In the genomic region with DNA sequence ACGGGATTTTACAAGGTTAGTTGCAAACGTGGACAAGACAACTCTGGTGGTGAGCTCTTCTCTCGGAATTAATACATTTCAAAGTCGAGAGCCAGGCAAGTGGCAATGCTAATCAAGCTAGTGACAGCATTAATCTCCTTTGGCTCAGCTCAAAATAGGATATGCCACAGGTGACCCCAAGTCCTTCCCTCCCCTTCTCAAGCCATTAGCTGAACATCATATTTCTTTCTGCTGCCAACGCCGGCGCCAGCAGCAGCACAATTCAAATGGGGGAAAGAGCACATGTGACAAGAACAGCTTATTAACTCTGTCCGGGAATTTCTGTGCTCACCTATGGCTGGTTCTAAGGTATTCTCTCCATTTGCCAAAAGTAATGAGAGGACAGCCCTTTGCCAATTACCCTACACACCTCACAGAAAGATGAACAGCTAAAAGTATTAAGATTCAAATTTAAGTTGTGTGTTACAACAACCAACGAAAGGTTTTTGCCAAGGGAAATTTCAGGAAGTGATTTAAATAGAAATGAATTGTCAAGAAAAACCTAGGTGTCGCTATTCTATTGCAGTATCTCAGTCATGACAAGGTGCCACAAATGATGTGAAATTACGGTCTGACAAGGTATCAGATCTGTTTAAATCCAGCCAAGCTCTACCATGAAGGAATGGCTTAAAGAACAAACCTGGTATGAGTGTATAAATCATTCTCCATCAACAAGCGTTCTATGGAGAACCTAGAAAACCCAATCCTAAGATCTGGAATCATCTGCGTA, we compare ENCODE assay signal across 17 cellular contexts.
"Had no signal": no experiment of that assay in that cellular context is flagged by ENCODE, and none has a peak within 500 bp of the region (broad histone marks: within the 10 kb centered on the region; RNA-seq: fewer than 3 reads in every experiment).

No MANE protein-coding gene starts in this region.

- H3K36me3 ChIP-seq: neutrophil, tibial artery had no signal

- DNase-seq: activated CD4-positive, alpha-beta T cell treated with anti-CD3 and anti-CD28 coated beads, Interleukin-2, amount 50 U/mL, for 1 hour; activated T-cell treated with anti-CD3 and anti-CD28 coated beads for 4 hours; amniotic stem cell; endodermal cell; immature natural killer cell; left cardiac atrium; midbrain; right cardiac atrium; small intestine; tibial artery had no signal

- H3K4me1 ChIP-seq: tibial artery had no signal

- ATAC-seq: left cardiac atrium, right cardiac atrium had no signal

- H3K27me3 Mint-ChIP-seq: dendritic cell treated with granulocyte-macrophage colony-stimulating factor and Interleukin-4, amounts not matched to agents 40 ng/mL and 50 ng/mL, for 4 days had no signal

- H3K36me3 Mint-ChIP-seq: activated naive CD4-positive, alpha-beta T cell treated with anti-CD3 and anti-CD28 coated beads, Interleukin-2, amount 50 U/mL, for 24 hours; brain; immature natural killer cell had no signal

- H3K9me3 ChIP-seq: neutrophil, tibial artery had no signal

- H3K27me3 ChIP-seq: neutrophil, tibial artery had no signal

- H3K27ac Mint-ChIP-seq: activated naive CD4-positive, alpha-beta T cell treated with anti-CD3 and anti-CD28 coated beads, Interleukin-2, amount 50 U/mL, for 24 hours; dendritic cell treated with granulocyte-macrophage colony-stimulating factor and Interleukin-4, amounts not matched to agents 40 ng/mL and 50 ng/mL, for 4 days; endodermal cell; immature natural killer cell; T-helper 1 cell treated with Interleukin-12 subunit alpha and Interleukin-12 subunit beta and Interleukin-4 antibody, amounts not matched to agents 30 μg/mL and 1 μg/mL, for 36 hours had no signal

- H3K4me3 ChIP-seq: lung, tibial artery had no signal

- H3K27ac ChIP-seq: neutrophil, tibial artery had no signal

- FAIRE-seq: small intestine, TTC549 had no signal

- H3K4me1 Mint-ChIP-seq: activated naive CD4-positive, alpha-beta T cell treated with anti-CD3 and anti-CD28 coated beads, Interleukin-2, amount 50 U/mL, for 24 hours; endodermal cell; immature natural killer cell had no signal

- H3K9me3 Mint-ChIP-seq: dendritic cell treated with granulocyte-macrophage colony-stimulating factor and Interleukin-4, amounts not matched to agents 40 ng/mL and 50 ng/mL, for 4 days had no signal

- H3K4me3 Mint-ChIP-seq: activated naive CD4-positive, alpha-beta T cell treated with anti-CD3 and anti-CD28 coated beads, Interleukin-2, amount 50 U/mL, for 24 hours; brain; dendritic cell treated with granulocyte-macrophage colony-stimulating factor and Interleukin-4, amounts not matched to agents 40 ng/mL and 50 ng/mL, for 4 days; endodermal cell; immature natural killer cell; T-helper 1 cell treated with Interleukin-12 subunit alpha and Interleukin-12 subunit beta and Interleukin-4 antibody, amounts not matched to agents 30 μg/mL and 1 μg/mL, for 36 hours had no signal
